In genomic region chr5:111748304-111748763, GRCh38 we compare ENCODE assay signal across 10 cellular contexts. TPM values are rescaled to one million over a fixed set of nuclear protein-coding genes. Genes with fewer than 3 reads are reported as not detected.
A peak's percentile ranks its signal among the peaks of the same experiment; 100 is the strongest.
DNase-seq lines count a peak whose midpoint lies in the region; ATAC-seq and TF ChIP-seq lines count a peak whose summit lies in the region.
"Had no signal": no experiment of that assay in that cellular context is flagged by ENCODE, and none has a peak within 500 bp of the region (broad histone marks: within the 10 kb centered on the region; RNA-seq: fewer than 3 reads in every experiment).

No MANE protein-coding gene starts in this region.

- intact Hi-C loops in left ventricle myocardium inferior (cut with micrococcal nuclease) = no loop called here

- peak overlapping the region; percentile 12 for H3K27ac ChIP-seq in left ventricle myocardium inferior (replicated peaks)

- H3K27me3 ChIP-seq in left ventricle myocardium inferior (ENCODE audit: low read depth) = no peaks in the 10 kb centered on the region

- H3K27me3 Mint-ChIP-seq in activated naive CD8-positive, alpha-beta T cell treated with anti-CD3 and anti-CD28 coated beads, Interleukin-2, amount 50 U/mL, for 24 hours = peaks cover 2% of the 10 kb centered on the region

- no peak overlapping the region for H3K4me3 Mint-ChIP-seq in activated naive CD8-positive, alpha-beta T cell treated with anti-CD3 and anti-CD28 coated beads, Interleukin-2, amount 50 U/mL, for 24 hours
- H3K4me3 Mint-ChIP-seq: CD8-positive, alpha-beta T cell had no signal

- no peaks in the 10 kb centered on the region for H3K36me3 ChIP-seq in left ventricle myocardium inferior

- no peaks in the 10 kb centered on the region for H3K9me3 Mint-ChIP-seq in activated naive CD8-positive, alpha-beta T cell treated with anti-CD3 and anti-CD28 coated beads, Interleukin-2, amount 50 U/mL, for 24 hours
- H3K9me3 Mint-ChIP-seq: CD8-positive, alpha-beta T cell had no signal

- H3K4me1 Mint-ChIP-seq in activated naive CD8-positive, alpha-beta T cell treated with anti-CD3 and anti-CD28 coated beads, Interleukin-2, amount 50 U/mL, for 24 hours = peaks cover 19% of the 10 kb centered on the region

- no peak overlapping the region for H3K27ac Mint-ChIP-seq in activated naive CD8-positive, alpha-beta T cell treated with anti-CD3 and anti-CD28 coated beads, Interleukin-2, amount 50 U/mL, for 24 hours
- H3K27ac Mint-ChIP-seq: CD8-positive, alpha-beta T cell had no signal

- peak overlapping the region; percentile 7 for H3K4me3 ChIP-seq in left ventricle myocardium inferior

- H3K4me1 ChIP-seq in left ventricle myocardium inferior = peaks cover 82% of the 10 kb centered on the region

- peak; percentile 63 for ATAC-seq in activated naive CD8-positive, alpha-beta T cell treated with anti-CD3 and anti-CD28 coated beads, Interleukin-2, amount 50 U/mL, for 24 hours
- no peak for ATAC-seq in HG03139 (IDR thresholded peaks at IDR 0.05; ENCODE audit: unreplicated experiment)
- ATAC-seq: CD8-positive, alpha-beta T cell had no signal

- no peaks in the 10 kb centered on the region for H3K9me3 ChIP-seq in left ventricle myocardium inferior (replicated peaks)

- peak; percentile 80 for DNase-seq in A172 (ENCODE audit: low spot score)
- peak; percentile 67 for DNase-seq in H4 (ENCODE audit: low spot score)
- DNase-seq in activated naive CD8-positive, alpha-beta T cell treated with anti-CD3 and anti-CD28 coated beads, Interleukin-2, amount 50 U/mL, for 24 hours = no peak
- no peak for DNase-seq in left ventricle myocardium inferior
- DNase-seq in effector CD4-positive, alpha-beta T cell = no peak
- DNase-seq in NCI-H2196 treated with DMSO at 0.1 percent for 48 hours (lab: John Stamatoyannopoulos, UW; ENCODE audit: unreplicated experiment) = no peak
- no peak for DNase-seq in HuH-7.5 (ENCODE audit: low spot score)
- DNase-seq: CD8-positive, alpha-beta T cell; NCI-H82 had no signal

- no peak for TF ChIP-seq CTCF in left ventricle myocardium inferior (IDR thresholded peaks at IDR 0.05; ENCODE audit: borderline replicate concordance)

- H3K36me3 Mint-ChIP-seq in activated naive CD8-positive, alpha-beta T cell treated with anti-CD3 and anti-CD28 coated beads, Interleukin-2, amount 50 U/mL, for 24 hours (ENCODE audit: low read depth) = peaks cover 1% of the 10 kb centered on the region
- H3K36me3 Mint-ChIP-seq: CD8-positive, alpha-beta T cell had no signal

RNA-seq across cellular contexts. Expression of gene NREP, which starts 8.7 kb away (rescaled TPM):
- 22.3 and 27.2 TPM in 2 replicates for total RNA-seq in A172 (2014; rRNA removed; shearing (Covaris generic))
- 157 and 187 TPM in 2 replicates for total RNA-seq in H4 (2014; rRNA removed; shearing (Covaris generic))
- total RNA-seq in left ventricle myocardium inferior = 27.5 TPM

Comparison
In these comparisons a context has a peak if more than half of its experiments do, and no peak if none do; other contexts are left out.
1. DNase-seq: peak in A172 (single experiment) and H4 (single experiment); none in activated naive CD8-positive, alpha-beta T cell treated with anti-CD3 and anti-CD28 coated beads, Interleukin-2, amount 50 U/mL, for 24 hours (single experiment), left ventricle myocardium inferior (single experiment), effector CD4-positive, alpha-beta T cell (single experiment), NCI-H2196 treated with DMSO at 0.1 percent for 48 hours (single experiment) and HuH-7.5 (single experiment).